ENCODE assay signal across 22 cellular contexts in genomic region chrX:140933874-140934655, GRCh38.
"Had no signal": no experiment of that assay in that cellular context is flagged by ENCODE, and none has a peak within 500 bp of the region (broad histone marks: within the 10 kb centered on the region; RNA-seq: fewer than 3 reads in every experiment).

No MANE protein-coding gene starts in this region.

- H3K4me3 Mint-ChIP-seq: activated CD4-positive, alpha-beta memory T cell treated with anti-CD3 and anti-CD28 coated beads for 36 hours; activated CD4-positive, alpha-beta T cell treated with anti-CD3 and anti-CD28 coated beads, Interleukin-2, amount 10 ng/mL, durations not matched to agents 24 days and 14 days; activated T-cell treated with anti-CD3 and anti-CD28 coated beads, Interleukin-2, amount 50 U/mL, for 4 hours; central memory CD8-positive, alpha-beta T cell; T-helper 1 cell treated with Interleukin-12 subunit alpha and Interleukin-12 subunit beta and Interleukin-4 antibody, amounts not matched to agents 30 μg/mL and 1 μg/mL, for 36 hours; WTC11 had no signal

- H3K9me3 Mint-ChIP-seq: activated CD4-positive, alpha-beta memory T cell treated with anti-CD3 and anti-CD28 coated beads for 36 hours; activated CD4-positive, alpha-beta T cell treated with anti-CD3 and anti-CD28 coated beads, Interleukin-2, amount 10 ng/mL, durations not matched to agents 24 days and 14 days; activated naive CD4-positive, alpha-beta T cell treated with anti-CD3 and anti-CD28 coated beads, Interleukin-2, amount 50 U/mL, for 72 hours; activated T-cell treated with anti-CD3 and anti-CD28 coated beads, Interleukin-2, amount 50 U/mL, for 4 hours; T-helper 1 cell treated with Interleukin-12 subunit alpha and Interleukin-12 subunit beta and Interleukin-4 antibody, amounts not matched to agents 30 μg/mL and 1 μg/mL, for 36 hours had no signal

- H3K27ac Mint-ChIP-seq: activated CD4-positive, alpha-beta memory T cell treated with anti-CD3 and anti-CD28 coated beads for 36 hours; activated CD4-positive, alpha-beta T cell treated with anti-CD3 and anti-CD28 coated beads, Interleukin-2, amount 10 ng/mL, durations not matched to agents 24 days and 14 days; activated naive CD4-positive, alpha-beta T cell treated with anti-CD3 and anti-CD28 coated beads, Interleukin-2, amount 50 U/mL, for 72 hours; T-helper 1 cell treated with Interleukin-12 subunit alpha and Interleukin-12 subunit beta and Interleukin-4 antibody, amounts not matched to agents 30 μg/mL and 1 μg/mL, for 36 hours; WTC11 had no signal

- ATAC-seq: activated naive CD4-positive, alpha-beta T cell treated with anti-CD3 and anti-CD28 coated beads, Interleukin-2, amount 50 U/mL, for 72 hours; activated T-cell treated with anti-CD3 and anti-CD28 coated beads, Interleukin-2, amount 50 U/mL, for 4 hours; PC-3; WTC11 had no signal

- DNase-seq: activated CD4-positive, alpha-beta memory T cell treated with anti-CD3 and anti-CD28 coated beads for 36 hours; activated CD4-positive, alpha-beta T cell treated with anti-CD3 and anti-CD28 coated beads for 1 hour; activated CD4-positive, alpha-beta T cell treated with anti-CD3 and anti-CD28 coated beads, Interleukin-2, amount 10 ng/mL, durations not matched to agents 24 days and 14 days; activated CD8-positive, alpha-beta memory T cell treated with anti-CD3 and anti-CD28 coated beads for 24 hours; activated effector memory CD4-positive, alpha-beta T cell treated with anti-CD3 and anti-CD28 coated beads, Interleukin-2, amount 50 U/mL, for 16 hours; activated naive CD4-positive, alpha-beta T cell treated with Interleukin-2 at 50 U/mL for 16 hours; activated T-cell treated with anti-CD3 and anti-CD28 coated beads, Interleukin-2, amount 50 U/mL, for 4 hours; amygdala; cortex of kidney; NCI-H1092; NCI-H1694; NCI-H2029 treated with DMSO at 0.1 percent for 48 hours; NCI-H446; NCI-H524; NCI-H774; PC-3; SHP77 treated with DMSO at 0.1 percent for 48 hours had no signal

- H3K36me3 Mint-ChIP-seq: activated CD4-positive, alpha-beta memory T cell treated with anti-CD3 and anti-CD28 coated beads for 36 hours; activated naive CD4-positive, alpha-beta T cell treated with anti-CD3 and anti-CD28 coated beads, Interleukin-2, amount 50 U/mL, for 72 hours; brain; WTC11 had no signal

- H3K4me1 Mint-ChIP-seq: activated CD4-positive, alpha-beta T cell treated with anti-CD3 and anti-CD28 coated beads, Interleukin-2, amount 10 ng/mL, durations not matched to agents 24 days and 14 days; central memory CD8-positive, alpha-beta T cell had no signal

- H3K27me3 Mint-ChIP-seq: activated CD4-positive, alpha-beta memory T cell treated with anti-CD3 and anti-CD28 coated beads for 36 hours; activated CD4-positive, alpha-beta T cell treated with anti-CD3 and anti-CD28 coated beads, Interleukin-2, amount 10 ng/mL, durations not matched to agents 24 days and 14 days; brain; central memory CD8-positive, alpha-beta T cell had no signal
